In the genomic region with DNA sequence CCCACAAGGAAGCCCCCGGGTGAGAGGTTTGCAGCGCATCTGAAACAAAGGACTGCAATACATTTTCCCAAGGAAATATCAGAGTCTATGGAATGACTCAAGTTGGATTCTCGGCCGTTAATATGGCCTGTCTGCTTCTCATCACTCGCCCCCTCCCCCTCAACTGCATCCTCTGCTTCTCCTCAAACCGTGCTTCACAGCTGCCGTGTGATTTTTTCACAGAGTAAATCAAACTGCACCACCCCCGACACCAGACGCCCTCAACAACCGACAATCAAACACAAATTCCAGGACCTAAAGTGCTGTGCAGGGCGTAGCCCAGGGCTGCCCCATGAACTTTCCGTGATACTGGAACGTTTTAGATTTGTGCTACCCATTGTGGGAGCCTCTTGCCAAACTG, we compare ENCODE assay signal across 15 cellular contexts.
DNase-seq lines count a peak whose midpoint lies in the region; ATAC-seq and TF ChIP-seq lines count a peak whose summit lies in the region.
"Had no signal": no experiment of that assay in that cellular context is flagged by ENCODE, and none has a peak within 500 bp of the region (broad histone marks: within the 10 kb centered on the region; RNA-seq: fewer than 3 reads in every experiment).

No MANE protein-coding gene starts in this region.

- no peaks in the 10 kb centered on the region for H3K9me3 Mint-ChIP-seq in dendritic cell treated with granulocyte-macrophage colony-stimulating factor and Interleukin-4, amounts not matched to agents 40 ng/mL and 50 ng/mL, for 4 days
- H3K9me3 Mint-ChIP-seq in type B pancreatic cell: peaks cover 2% of the 10 kb centered on the region
- H3K9me3 Mint-ChIP-seq: CD4-positive, alpha-beta memory T cell had no signal

- no peaks in the 10 kb centered on the region for H3K9me3 ChIP-seq in muscle layer of colon (ENCODE audit: low read length)
- H3K9me3 ChIP-seq: BE2C had no signal

- H3K36me3 ChIP-seq in muscle layer of colon (ENCODE audit: insufficient read depth, low read length): no peaks in the 10 kb centered on the region

- DNase-seq in NCI-H2227 treated with DMSO at 0.1 percent for 48 hours (lab: John Stamatoyannopoulos, UW): peak; percentile 30
- no peak for DNase-seq in type B pancreatic cell (ENCODE audit: extremely low spot score, unreplicated experiment)
- no peak for DNase-seq in NCI-H524 treated with DMSO at 0.1 percent for 48 hours (lab: John Stamatoyannopoulos, UW)
- DNase-seq in NCI-H187 treated with DMSO at 0.1 percent for 48 hours (lab: John Stamatoyannopoulos, UW): no peak
- DNase-seq: BE2C; CD4-positive, alpha-beta memory T cell; DND-41; KG1; NCI-H1092; NCI-H1694 treated with DMSO at 0.1 percent for 48 hours; NCI-H510A; SIG-M5 had no signal

- no peak for ATAC-seq in GM21515 (IDR thresholded peaks at IDR 0.05; ENCODE audit: unreplicated experiment)

- H3K27ac Mint-ChIP-seq in dendritic cell treated with granulocyte-macrophage colony-stimulating factor and Interleukin-4, amounts not matched to agents 40 ng/mL and 50 ng/mL, for 4 days: peak overlapping the region; percentile 71
- peak overlapping the region; percentile 19 for H3K27ac Mint-ChIP-seq in type B pancreatic cell

- intact Hi-C loops in dendritic cell treated with granulocyte-macrophage colony-stimulating factor and Interleukin-4, amounts not matched to agents 40 ng/mL and 50 ng/mL, for 4 days (cut with micrococcal nuclease): loop anchor here (10.0 kb wide), 1 partner anchor 132 kb away; no protein-coding TSS in a partner anchor

- peaks cover 76% of the 10 kb centered on the region for H3K4me1 Mint-ChIP-seq in dendritic cell treated with granulocyte-macrophage colony-stimulating factor and Interleukin-4, amounts not matched to agents 40 ng/mL and 50 ng/mL, for 4 days (ENCODE audit: low read depth)
- H3K4me1 Mint-ChIP-seq in type B pancreatic cell (ENCODE audit: unreplicated experiment): peaks cover 66% of the 10 kb centered on the region

- peak overlapping the region; percentile 27 for H3K27ac ChIP-seq in muscle layer of colon (ENCODE audit: low read depth, low read length)

- no peak overlapping the region for H3K4me3 Mint-ChIP-seq in dendritic cell treated with granulocyte-macrophage colony-stimulating factor and Interleukin-4, amounts not matched to agents 40 ng/mL and 50 ng/mL, for 4 days
- H3K4me3 Mint-ChIP-seq in type B pancreatic cell: peak overlapping the region; percentile 39
- H3K4me3 Mint-ChIP-seq: CD4-positive, alpha-beta memory T cell had no signal

- no peak overlapping the region for H3K9ac ChIP-seq in muscle layer of colon (ENCODE audit: low read length)

- peaks cover 16% of the 10 kb centered on the region for H3K27me3 Mint-ChIP-seq in dendritic cell treated with granulocyte-macrophage colony-stimulating factor and Interleukin-4, amounts not matched to agents 40 ng/mL and 50 ng/mL, for 4 days
- peaks cover 4% of the 10 kb centered on the region for H3K27me3 Mint-ChIP-seq in type B pancreatic cell

- H3K4me1 ChIP-seq in muscle layer of colon (ENCODE audit: insufficient read depth, low read length): peaks cover 94% of the 10 kb centered on the region

- no peak overlapping the region for H3K4me3 ChIP-seq in muscle layer of colon (ENCODE audit: low read depth in 1 of 2, low read length in 2 of 2)

- no peaks in the 10 kb centered on the region for H3K36me3 Mint-ChIP-seq in dendritic cell treated with granulocyte-macrophage colony-stimulating factor and Interleukin-4, amounts not matched to agents 40 ng/mL and 50 ng/mL, for 4 days (ENCODE audit: low read depth)
- peaks cover 5% of the 10 kb centered on the region for H3K36me3 Mint-ChIP-seq in type B pancreatic cell
- H3K36me3 Mint-ChIP-seq: CD4-positive, alpha-beta memory T cell had no signal

- no peaks in the 10 kb centered on the region for H3K27me3 ChIP-seq in muscle layer of colon (ENCODE audit: control insufficient read depth in 1 of 2, insufficient read depth in 2 of 2, low read length in 2 of 2)
- H3K27me3 ChIP-seq: BE2C had no signal

- TF ChIP-seq CTCF in type B pancreatic cell (conservative IDR thresholded peaks at IDR 0.05): no peak
